In the genomic region with DNA sequence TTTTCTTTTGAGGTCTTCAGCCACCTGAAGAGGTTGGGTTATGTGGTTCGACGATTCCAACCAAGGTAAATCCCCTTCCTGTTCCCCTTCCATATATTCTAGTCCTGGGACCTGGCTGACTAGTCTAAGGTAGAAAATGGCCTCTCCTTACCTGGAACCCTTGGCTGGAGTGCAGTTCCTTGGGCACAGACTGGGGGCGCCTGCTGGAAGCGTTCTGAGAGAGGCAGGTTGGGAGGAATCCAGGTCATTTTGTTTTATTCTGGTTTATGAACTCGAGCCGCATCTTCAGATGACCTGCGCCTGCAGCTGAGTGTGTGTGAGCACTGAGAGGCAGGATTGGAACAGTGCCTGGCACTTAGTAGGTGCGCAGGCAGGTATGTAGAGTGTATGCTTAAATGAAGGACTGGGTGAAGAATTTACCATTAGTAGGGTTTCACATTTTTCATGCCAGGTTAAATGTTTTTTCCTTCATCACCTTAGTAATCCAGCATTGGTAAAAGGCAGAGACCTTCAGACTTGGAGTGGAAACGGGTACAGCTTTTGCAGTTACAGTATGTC, we compare ENCODE assay signal across 16 cellular contexts. TPM values are rescaled to one million over a fixed set of nuclear protein-coding genes. Genes with fewer than 3 reads are reported as not detected.
DNase-seq lines count a peak whose midpoint lies in the region; ATAC-seq, FAIRE-seq and TF ChIP-seq lines count a peak whose summit lies in the region.
"Had no signal": no experiment of that assay in that cellular context is flagged by ENCODE, and none has a peak within 500 bp of the region (broad histone marks: within the 10 kb centered on the region; RNA-seq: fewer than 3 reads in every experiment).

No MANE protein-coding gene starts in this region.

- H3K79me2 ChIP-seq in GM12878 (ENCODE audit: control insufficient read depth, insufficient read depth, low read length) = peaks cover 14% of the 10 kb centered on the region

- SMC1A ChIA-PET in GM12878 (lab: Charles Lee; ENCODE audit: uncharacterized antibody, unreplicated experiment) = interaction anchor here (0.8 to 1.8 kb wide), 3 partner anchors 55 to 230 kb away, joined by 4 read pairs; partner anchors contain the start of gene SLC25A19

- in situ Hi-C loops in GM12878 (cut with MboI) = no loop called here

- peak overlapping the region; percentile 91 for H3K27ac Mint-ChIP-seq in activated naive CD8-positive, alpha-beta T cell treated with anti-CD3 and anti-CD28 coated beads, Interleukin-2, amount 10 ng/mL, durations not matched to agents 7 days and 5 days
- no peak overlapping the region for H3K27ac Mint-ChIP-seq in activated naive CD8-positive, alpha-beta T cell treated with anti-CD3 and anti-CD28 coated beads, Interleukin-2, amount 50 U/mL, for 24 hours
- peak overlapping the region; percentile 41 for H3K27ac Mint-ChIP-seq in stimulated activated memory B cell treated with anti-CD40 and anti-IgM and Interleukin-4, amounts not matched to agents 10 μg/mL and 1 μg/mL and 100 μg/mL, for 72 hours

- FAIRE-seq in GM12878 (lab: Jason Lieb, UNC) = no peak
- FAIRE-seq: colon, H54 had no signal

- H3K4me1 Mint-ChIP-seq in activated naive CD8-positive, alpha-beta T cell treated with anti-CD3 and anti-CD28 coated beads, Interleukin-2, amount 10 ng/mL, durations not matched to agents 7 days and 5 days = peaks cover 24% of the 10 kb centered on the region
- H3K4me1 Mint-ChIP-seq in activated naive CD8-positive, alpha-beta T cell treated with anti-CD3 and anti-CD28 coated beads, Interleukin-2, amount 50 U/mL, for 24 hours = peaks cover 25% of the 10 kb centered on the region
- peaks cover 22% of the 10 kb centered on the region for H3K4me1 Mint-ChIP-seq in stimulated activated memory B cell treated with anti-CD40 and anti-IgM and Interleukin-4, amounts not matched to agents 10 μg/mL and 1 μg/mL and 100 μg/mL, for 72 hours

- no peak overlapping the region for H2AFZ ChIP-seq in GM12878 (ENCODE audit: control insufficient read depth, low read depth, low read length)

- H3K27me3 ChIP-seq in GM12878 (replicated peaks in 1 of 2; ENCODE audit: control insufficient read depth in 2 of 2, insufficient read depth in 2 of 2, low read length in 1 of 2) = no peaks in the 10 kb centered on the region

- peak overlapping the region; percentile 62 for H3K27ac ChIP-seq in GM12878 (ENCODE audit: control insufficient read depth, insufficient read depth)
- H3K27ac ChIP-seq: thoracic aorta, VCaP had no signal

- TF ChIP-seq EP300 in GM12878 (IDR thresholded peaks at IDR 0.05; ENCODE audit: borderline replicate concordance in 1 of 2, control insufficient read depth in 1 of 2, low read depth in 2 of 2, low read length in 2 of 2) = no peak

- peaks cover 20% of the 10 kb centered on the region for H3K36me3 Mint-ChIP-seq in activated naive CD8-positive, alpha-beta T cell treated with anti-CD3 and anti-CD28 coated beads, Interleukin-2, amount 10 ng/mL, durations not matched to agents 7 days and 5 days
- H3K36me3 Mint-ChIP-seq in activated naive CD8-positive, alpha-beta T cell treated with anti-CD3 and anti-CD28 coated beads, Interleukin-2, amount 50 U/mL, for 24 hours (ENCODE audit: low read depth) = peaks cover 25% of the 10 kb centered on the region
- peaks cover 6% of the 10 kb centered on the region for H3K36me3 Mint-ChIP-seq in stimulated activated memory B cell treated with anti-CD40 and anti-IgM and Interleukin-4, amounts not matched to agents 10 μg/mL and 1 μg/mL and 100 μg/mL, for 72 hours

- intact Hi-C loops in GM12878 (cut with micrococcal nuclease; ENCODE audit: unreplicated experiment) = loop anchor here (10.0 kb wide), 1 partner anchor 254 kb away; the partner anchor contains the start of genes GGA3 and MRPS7

- TF ChIP-seq POLR2A in GM12878 (IDR thresholded peaks at IDR 0.05; ENCODE audit: low read depth, low read length) = no peak

- peak overlapping the region; percentile 75 for H3K4me3 Mint-ChIP-seq in activated naive CD8-positive, alpha-beta T cell treated with anti-CD3 and anti-CD28 coated beads, Interleukin-2, amount 10 ng/mL, durations not matched to agents 7 days and 5 days
- H3K4me3 Mint-ChIP-seq in activated naive CD8-positive, alpha-beta T cell treated with anti-CD3 and anti-CD28 coated beads, Interleukin-2, amount 50 U/mL, for 24 hours = no peak overlapping the region
- no peak overlapping the region for H3K4me3 Mint-ChIP-seq in stimulated activated memory B cell treated with anti-CD40 and anti-IgM and Interleukin-4, amounts not matched to agents 10 μg/mL and 1 μg/mL and 100 μg/mL, for 72 hours

- RAD21 ChIA-PET in GM12878 (lab: Charles Lee; ENCODE audit: unreplicated experiment) = interaction anchor here (1.2 kb wide), 1 partner anchor 230 kb away, joined by 4 read pairs; the partner anchor contains the start of gene SLC25A19

- H3K27me3 Mint-ChIP-seq in activated naive CD8-positive, alpha-beta T cell treated with anti-CD3 and anti-CD28 coated beads, Interleukin-2, amount 10 ng/mL, durations not matched to agents 7 days and 5 days = peaks cover 1% of the 10 kb centered on the region
- no peaks in the 10 kb centered on the region for H3K27me3 Mint-ChIP-seq in activated naive CD8-positive, alpha-beta T cell treated with anti-CD3 and anti-CD28 coated beads, Interleukin-2, amount 50 U/mL, for 24 hours
- H3K27me3 Mint-ChIP-seq in stimulated activated memory B cell treated with anti-CD40 and anti-IgM and Interleukin-4, amounts not matched to agents 10 μg/mL and 1 μg/mL and 100 μg/mL, for 72 hours = no peaks in the 10 kb centered on the region

- no peak for TF ChIP-seq CTCF in GM12878 (IDR thresholded peaks at IDR 0.05 in 2 of 3, conservative IDR thresholded peaks at IDR 0.05 in 1 of 3; ENCODE audit: control insufficient read depth in 2 of 3, extremely low read depth in 1 of 3, insufficient read depth in 1 of 3, low read depth in 3 of 3, low read length in 3 of 3)

- 90% methylated on average over 9 of the region's 9 CpGs for WGBS in GM12878 (ENCODE audit: insufficient coverage, insufficient replicate concordance, low lambda C conversion rate, missing lambda C conversion rate)

- no peaks in the 10 kb centered on the region for H3K9me3 Mint-ChIP-seq in activated naive CD8-positive, alpha-beta T cell treated with anti-CD3 and anti-CD28 coated beads, Interleukin-2, amount 10 ng/mL, durations not matched to agents 7 days and 5 days
- H3K9me3 Mint-ChIP-seq in activated naive CD8-positive, alpha-beta T cell treated with anti-CD3 and anti-CD28 coated beads, Interleukin-2, amount 50 U/mL, for 24 hours = no peaks in the 10 kb centered on the region
- no peaks in the 10 kb centered on the region for H3K9me3 Mint-ChIP-seq in stimulated activated memory B cell treated with anti-CD40 and anti-IgM and Interleukin-4, amounts not matched to agents 10 μg/mL and 1 μg/mL and 100 μg/mL, for 72 hours

- H3K9me3 ChIP-seq in GM12878 (replicated peaks; ENCODE audit: control insufficient read depth, insufficient read depth, low read length) = no peaks in the 10 kb centered on the region
- H3K9me3 ChIP-seq: thoracic aorta had no signal

- H3K9ac ChIP-seq in GM12878 (ENCODE audit: control insufficient read depth, insufficient read depth, low read length) = no peak overlapping the region

- H3K36me3 ChIP-seq in GM12878 (ENCODE audit: control insufficient read depth in 2 of 2, insufficient read depth in 2 of 2, low read length in 1 of 2) = peaks cover 0 to 2% of the 10 kb centered on the region in 2 experiments; a peak in 3 of 4 replicates
- H3K36me3 ChIP-seq: thoracic aorta had no signal

- H3K4me2 ChIP-seq in GM12878 (ENCODE audit: control insufficient read depth, insufficient read depth) = peak overlapping the region; percentile 64; the same call in 1 of the 2 replicates

- no peak overlapping the region for H3K4me3 ChIP-seq in GM12878
- H3K4me3 ChIP-seq: thoracic aorta had no signal

- CTCF ChIA-PET in GM12878 (lab: Yijun Ruan, JAX) = interaction anchor here (0.6 to 1.8 kb wide), 5 partner anchors 9 to 72 kb away, joined by 3 to 7 read pairs (median 3); no protein-coding TSS in a partner anchor

- ATAC-seq in activated naive CD8-positive, alpha-beta T cell treated with anti-CD3 and anti-CD28 coated beads, Interleukin-2, amount 10 ng/mL, durations not matched to agents 7 days and 5 days (ENCODE audit: low read depth) = no peak
- ATAC-seq in activated naive CD8-positive, alpha-beta T cell treated with anti-CD3 and anti-CD28 coated beads, Interleukin-2, amount 50 U/mL, for 24 hours = no peak
- ATAC-seq in GM12878 (no peak), HG03139 (IDR thresholded peaks at IDR 0.05; ENCODE audit: unreplicated experiment) (no peak)
- no peak for ATAC-seq in stimulated activated memory B cell treated with anti-CD40 and anti-IgM and Interleukin-4, amounts not matched to agents 10 μg/mL and 1 μg/mL and 100 μg/mL, for 72 hours

- TF ChIP-seq RAD21 in GM12878 (IDR thresholded peaks at IDR 0.05; ENCODE audit: insufficient read depth, low read depth, low read length) = no peak

- no TSS peak for BruUV-seq in GM12878 (replicated peaks; lab: Mats Ljungman, UMichigan)

- peaks cover 20% of the 10 kb centered on the region for H3K4me1 ChIP-seq in GM12878 (ENCODE audit: control insufficient read depth, insufficient read depth, low read length)

- no peaks in the 10 kb centered on the region for H4K20me1 ChIP-seq in GM12878 (ENCODE audit: control insufficient read depth, insufficient read depth)

- POLR2A ChIA-PET in activated naive CD8-positive, alpha-beta T cell treated with anti-CD3 and anti-CD28 coated beads, Interleukin-2, amount 10 ng/mL, durations not matched to agents 7 days and 5 days (lab: Charles Lee) = interaction anchor here (0.9 to 1.8 kb wide), 3 partner anchors 62 to 248 kb away, joined by 3 to 6 read pairs (median 4); partner anchors contain the start of gene MIF4GD
- POLR2A ChIA-PET in GM12878 (lab: Charles Lee) = interaction anchor here (1.4 kb wide), 1 partner anchor 123 kb away, joined by 4 read pairs; no protein-coding TSS in a partner anchor

- DNase-seq in activated naive CD8-positive, alpha-beta T cell treated with anti-CD3 and anti-CD28 coated beads, Interleukin-2, amount 10 ng/mL, durations not matched to agents 7 days and 5 days = no peak
- DNase-seq in activated naive CD8-positive, alpha-beta T cell treated with anti-CD3 and anti-CD28 coated beads, Interleukin-2, amount 50 U/mL, for 24 hours = no peak
- DNase-seq in GM12878 (ENCODE audit: low read depth, low spot score) (no peak), HuH-7 (ENCODE audit: low spot score) (no peak)
- DNase-seq: activated T-cell treated with anti-CD3 and anti-CD28 coated beads for 4 hours, amygdala, islet precursor cell, midbrain, NCI-H1417, posterior cingulate gyrus had no signal

RNA-seq across cellular contexts. Expression of gene TSEN54, which starts 2.7 kb away (rescaled TPM):
- 10 to 100 TPM; 75.2 to 76.0 TPM for total RNA-seq in activated naive CD8-positive, alpha-beta T cell treated with anti-CD3 and anti-CD28 coated beads, Interleukin-2, amount 10 ng/mL, durations not matched to agents 7 days and 5 days
- total RNA-seq in GM12878 (2013; cell fraction: nucleolus; rRNA removed) = 16.4 and 19.8 TPM in 2 replicates
- total RNA-seq in GM12878 (2014; rRNA removed) (42.1 and 43.2 TPM in 2 replicates), GM12878 (2014; rRNA removed; fragmentation: Illumina TruSeq; extraction: Trizol) (21.4 and 26.1 TPM in 2 replicates), GM12878 (2021) (37.3 and 41.2 TPM in 2 replicates)
- 12.7 TPM for polyA plus RNA-seq in GM12878 (2011; ENCODE audit: low read depth)
- polyA plus RNA-seq in GM12878 (2011; rRNA removed) (25.4 and 45.7 TPM in 2 replicates), GM12878 (2014; fragmentation: Illumina TruSeq; extraction: Trizol) (22.9 and 29.5 TPM in 2 replicates), GM12878 (2014; fragmentation: Nextera tagmentation; extraction: Ambion mirVana) (10 to 100 TPM in 1 of 2 experiments, 1 to 10 TPM in 1; 7.1 to 23.1 TPM), GM12878 (2014; rRNA removed) (42.4 and 52.2 TPM in 2 replicates), GM12878 (2016; fragmentation: Nextera tagmentation; extraction: Ambion mirVana) (10 to 100 TPM; 41.1 to 48.0 TPM)
- polyA plus RNA-seq in GM12878 (2011; cell fraction: cytosol; rRNA removed) = 41.7 and 53.0 TPM in 2 replicates
- polyA plus RNA-seq in GM12878 (2011; cell fraction: nucleus; rRNA removed) = 54.8 and 62.1 TPM in 2 replicates
- polyA plus RNA-seq in GM12878 (2012) = 20.1 and 23.9 TPM in 2 replicates
- 25.9 and 32.6 TPM in 2 replicates for polyA minus RNA-seq in GM12878 (2011; rRNA and poly(A)+ RNA removed)
- 6.8 and 18.3 TPM in 2 replicates for polyA minus RNA-seq in GM12878 (2011; cell fraction: cytosol; rRNA and poly(A)+ RNA removed)
- polyA minus RNA-seq in GM12878 (2011; cell fraction: nucleus; rRNA and poly(A)+ RNA removed) = 7.5 and 13.1 TPM in 2 replicates

RNA-seq across cellular contexts. Expression of gene CASKIN2, which starts 3.7 kb away (rescaled TPM):
- 1 to 10 TPM in 1 of 2 experiments, under 1 TPM in 1; 0.72 to 2.3 TPM for total RNA-seq in activated naive CD8-positive, alpha-beta T cell treated with anti-CD3 and anti-CD28 coated beads, Interleukin-2, amount 10 ng/mL, durations not matched to agents 7 days and 5 days
- 0.65 and 2.0 TPM in 2 replicates for total RNA-seq in GM12878 (2013; cell fraction: nucleolus; rRNA removed)
- total RNA-seq in GM12878 (2014; rRNA removed) (0.44 and 1.4 TPM in 2 replicates), GM12878 (2014; rRNA removed; fragmentation: Illumina TruSeq; extraction: Trizol) (0.18 and 0.23 TPM in 2 replicates), GM12878 (2021) (0.80 and 1.8 TPM in 2 replicates)
- 0.39 TPM for polyA plus RNA-seq in GM12878 (2011; ENCODE audit: low read depth)
- polyA plus RNA-seq in GM12878 (2011; rRNA removed) (0.10 TPM in 1 of 2 replicates, not detected in the other), GM12878 (2014; fragmentation: Illumina TruSeq; extraction: Trizol) (0.14 and 0.16 TPM in 2 replicates), GM12878 (2014; fragmentation: Nextera tagmentation; extraction: Ambion mirVana) (under 1 TPM in 1 of 2 experiments, not detected in 1; 0.02 TPM), GM12878 (2014; rRNA removed) (0.93 and 2.7 TPM in 2 replicates), GM12878 (2016; fragmentation: Nextera tagmentation; extraction: Ambion mirVana) (under 1 TPM; 0.44 to 0.56 TPM)
- 0.03 and 0.12 TPM in 2 replicates for polyA plus RNA-seq in GM12878 (2011; cell fraction: cytosol; rRNA removed)
- 0.59 and 0.84 TPM in 2 replicates for polyA plus RNA-seq in GM12878 (2011; cell fraction: nucleus; rRNA removed)
- 0.31 and 0.46 TPM in 2 replicates for polyA plus RNA-seq in GM12878 (2012)
- not detected in 2 replicates for polyA minus RNA-seq in GM12878 (2011; rRNA and poly(A)+ RNA removed)
- not detected in 2 replicates for polyA minus RNA-seq in GM12878 (2011; cell fraction: cytosol; rRNA and poly(A)+ RNA removed)
- 0.12 and 0.57 TPM in 2 replicates for polyA minus RNA-seq in GM12878 (2011; cell fraction: nucleus; rRNA and poly(A)+ RNA removed)

RNA-seq across cellular contexts. Expression of gene LLGL2, which starts 6.4 kb away (rescaled TPM):
- total RNA-seq in activated naive CD8-positive, alpha-beta T cell treated with anti-CD3 and anti-CD28 coated beads, Interleukin-2, amount 10 ng/mL, durations not matched to agents 7 days and 5 days = 10 to 100 TPM; 36.9 to 37.2 TPM
- total RNA-seq in GM12878 (2013; cell fraction: nucleolus; rRNA removed) = 13.4 and 45.4 TPM in 2 replicates
- 5.0 and 6.5 TPM in 2 replicates for total RNA-seq in GM12878 (2014; rRNA removed)
- total RNA-seq in GM12878 (2014; rRNA removed; fragmentation: Illumina TruSeq; extraction: Trizol) = 1.8 and 2.0 TPM in 2 replicates
- 6.3 and 7.6 TPM in 2 replicates for total RNA-seq in GM12878 (2021)
- polyA plus RNA-seq in GM12878 (2011; ENCODE audit: low read depth) = 1.7 TPM
- 1.7 and 3.3 TPM in 2 replicates for polyA plus RNA-seq in GM12878 (2011; rRNA removed)
- 4.1 and 6.8 TPM in 2 replicates for polyA plus RNA-seq in GM12878 (2011; cell fraction: cytosol; rRNA removed)
- polyA plus RNA-seq in GM12878 (2011; cell fraction: nucleus; rRNA removed) = 18.8 and 24.8 TPM in 2 replicates
- polyA plus RNA-seq in GM12878 (2012) = 4.9 and 7.6 TPM in 2 replicates
- 9.9 TPM in 1 of 2 replicates, not detected in the other for polyA plus RNA-seq in GM12878 (2014; fragmentation: Illumina TruSeq; extraction: Trizol)
- under 1 TPM; 0.21 to 0.75 TPM for polyA plus RNA-seq in GM12878 (2014; fragmentation: Nextera tagmentation; extraction: Ambion mirVana)
- 5.8 and 7.4 TPM in 2 replicates for polyA plus RNA-seq in GM12878 (2014; rRNA removed)
- polyA plus RNA-seq in GM12878 (2016; fragmentation: Nextera tagmentation; extraction: Ambion mirVana) = 1 to 10 TPM; 4.1 to 5.0 TPM
- polyA minus RNA-seq in GM12878 (2011; rRNA and poly(A)+ RNA removed) = 2.0 and 7.0 TPM in 2 replicates
- polyA minus RNA-seq in GM12878 (2011; cell fraction: cytosol; rRNA and poly(A)+ RNA removed) = 7.4 and 7.5 TPM in 2 replicates
- polyA minus RNA-seq in GM12878 (2011; cell fraction: nucleus; rRNA and poly(A)+ RNA removed) = 4.4 and 5.7 TPM in 2 replicates
